Comparison of ENCODE assay signal across 1 cellular context in genomic region chr7:73612598-73613269, GRCh38.
A peak's percentile ranks its signal among the peaks of the same experiment; 100 is the strongest.
TF ChIP-seq lines count a peak whose summit lies in the region.

No MANE protein-coding gene starts in this region.

TF ChIP-seq in HepG2, 621 proteins besides CTCF, POLR2A, EP300 and RAD21 (continued from another document and continues in another):
- TF ChIP-seq MATR3 (CRISPR knock-in tag; IDR thresholded peaks at IDR 0.05) (no peak), PLRG1 (conservative IDR thresholded peaks at IDR 0.05) (no peak), ESRRA (CRISPR knock-in tag; IDR thresholded peaks at IDR 0.05; ENCODE audit: low read depth) (peak; percentile 80; the same call in 1 of the 2 replicates), KLF6 (CRISPR knock-in tag; IDR thresholded peaks at IDR 0.05) (peak; percentile 44; the same call in 1 of the 2 replicates), LCORL (IDR thresholded peaks at IDR 0.05) (no peak), LCORL (CRISPR knock-in tag; IDR thresholded peaks at IDR 0.05) (peak; percentile 98), HIC2 (CRISPR knock-in tag; IDR thresholded peaks at IDR 0.05; ENCODE audit: low read depth) (peak; percentile 96), ZNF687 (CRISPR knock-in tag; IDR thresholded peaks at IDR 0.05) (peak; percentile 61), ZNF772 (CRISPR knock-in tag; IDR thresholded peaks at IDR 0.05) (peak; percentile 98), MED13 (CRISPR knock-in tag; IDR thresholded peaks at IDR 0.05) (peak; percentile 77; the same call in 1 of the 2 replicates), ZNF703 (CRISPR knock-in tag; IDR thresholded peaks at IDR 0.05; ENCODE audit: borderline replicate concordance) (no peak), NRL (CRISPR knock-in tag; IDR thresholded peaks at IDR 0.05; ENCODE audit: borderline replicate concordance) (peak; percentile 45; the same call in 1 of the 2 replicates), ZMAT3 (CRISPR knock-in tag; conservative IDR thresholded peaks at IDR 0.05) (peak; percentile 57; the same call in 1 of the 2 replicates), ZFX (CRISPR knock-in tag; IDR thresholded peaks at IDR 0.05; ENCODE audit: low read depth) (peak; percentile 33; the same call in 1 of the 2 replicates), ZNF335 (CRISPR knock-in tag; IDR thresholded peaks at IDR 0.05) (peak; percentile 75; the same call in 1 of the 2 replicates), PBX3 (CRISPR knock-in tag; IDR thresholded peaks at IDR 0.05; ENCODE audit: borderline replicate concordance) (no peak), GATA4 (IDR thresholded peaks at IDR 0.05; ENCODE audit: borderline replicate concordance, low read depth) (peak; percentile 98), ZFY (CRISPR knock-in tag; IDR thresholded peaks at IDR 0.05) (peak; percentile 37; the same call in 1 of the 2 replicates), MXD4 (CRISPR knock-in tag; IDR thresholded peaks at IDR 0.05) (peak; percentile 93), AGO2 (optimal IDR thresholded peaks at IDR 0.05; ENCODE audit: low read depth, low read length) (no peak), CEBPB (IDR thresholded peaks at IDR 0.05; ENCODE audit: borderline replicate concordance, low read depth, low read length) (peak; percentile 31; the same call in 1 of the 2 replicates), ZNF883 (CRISPR knock-in tag; IDR thresholded peaks at IDR 0.05; ENCODE audit: not compliant biosample characterization) (no peak), DPF2 (CRISPR knock-in tag; IDR thresholded peaks at IDR 0.05; ENCODE audit: borderline replicate concordance, low read depth) (peak; percentile 95), PHF5A (CRISPR knock-in tag; IDR thresholded peaks at IDR 0.05; ENCODE audit: low read depth, unreplicated experiment) (no peak), NR2F1 (CRISPR knock-in tag; IDR thresholded peaks at IDR 0.05) (peak in 1 of 2 experiments; percentile 23; a peak in 1 of 4 replicates), TRAFD1 (CRISPR knock-in tag; IDR thresholded peaks at IDR 0.05; ENCODE audit: borderline replicate concordance) (no peak), ZBTB25 (CRISPR knock-in tag; IDR thresholded peaks at IDR 0.05) (peak; percentile 68), KLF9 (CRISPR knock-in tag; IDR thresholded peaks at IDR 0.05; ENCODE audit: low read depth) (no peak; the same call in 1 of the 2 replicates), ATM (IDR thresholded peaks at IDR 0.05; ENCODE audit: borderline replicate concordance) (no peak), ZNF333 (CRISPR knock-in tag; IDR thresholded peaks at IDR 0.05; ENCODE audit: borderline replicate concordance) (0 out of 2 replicates have a peak, but pooled peaks have one; percentile 36), THRA (CRISPR knock-in tag; IDR thresholded peaks at IDR 0.05; ENCODE audit: borderline replicate concordance) (peak; percentile 96), ZNF589 (CRISPR knock-in tag; conservative IDR thresholded peaks at IDR 0.05) (peak; percentile 83), ZHX1 (CRISPR knock-in tag; IDR thresholded peaks at IDR 0.05; ENCODE audit: low read depth) (no peak), BRD4 (CRISPR knock-in tag; IDR thresholded peaks at IDR 0.05) (no peak), PAX8 (CRISPR knock-in tag; IDR thresholded peaks at IDR 0.05; ENCODE audit: borderline replicate concordance) (no peak), YEATS4 (CRISPR knock-in tag; IDR thresholded peaks at IDR 0.05; ENCODE audit: borderline replicate concordance) (peak; percentile 45; the same call in 1 of the 2 replicates), ZBTB4 (CRISPR knock-in tag; IDR thresholded peaks at IDR 0.05; ENCODE audit: borderline replicate concordance) (peak; percentile 86), NR3C1 (CRISPR knock-in tag; IDR thresholded peaks at IDR 0.05) (no peak), CAMTA2 (CRISPR knock-in tag; IDR thresholded peaks at IDR 0.05; ENCODE audit: borderline replicate concordance) (no peak), ZNF776 (CRISPR knock-in tag; IDR thresholded peaks at IDR 0.05) (no peak), ZNF598 (CRISPR knock-in tag; IDR thresholded peaks at IDR 0.05; ENCODE audit: borderline replicate concordance) (no peak), ZNF607 (CRISPR knock-in tag; IDR thresholded peaks at IDR 0.05; ENCODE audit: borderline replicate concordance) (0 out of 2 replicates have a peak, but pooled peaks have one; percentile 45), ELF1 (CRISPR knock-in tag; IDR thresholded peaks at IDR 0.05) (peak; percentile 53), ZNF639 (CRISPR knock-in tag; conservative IDR thresholded peaks at IDR 0.05) (peak; percentile 47; the same call in 1 of the 2 replicates), MIER3 (CRISPR knock-in tag; IDR thresholded peaks at IDR 0.05; ENCODE audit: borderline replicate concordance) (peak; percentile 89)
